ENCODE assay signal across 8 cellular contexts in genomic region chr3:77038468-77038927, GRCh38. TPM values are rescaled to one million over a fixed set of nuclear protein-coding genes. Genes with fewer than 3 reads are reported as not detected.
DNase-seq lines count a peak whose midpoint lies in the region; ATAC-seq and TF ChIP-seq lines count a peak whose summit lies in the region.

No MANE protein-coding gene starts in this region.

- no peaks in the 10 kb centered on the region for H3K4me1 Mint-ChIP-seq in stimulated activated effector memory CD8-positive, alpha-beta T cell treated with anti-CD3 and anti-CD28 coated beads, Interleukin-12 subunit alpha, Interleukin-12 subunit beta, amount 100 ng/mL, for 72 hours

- no peak overlapping the region for H2AFZ ChIP-seq in OCI-LY3 (ENCODE audit: low read depth, low read length)

- H3K4me3 ChIP-seq in OCI-LY3 (ENCODE audit: low read length) (no peak overlapping the region), kidney epithelial cell (ENCODE audit: low read depth, low read length) (peak overlapping the region; percentile 50), subcutaneous abdominal adipose tissue (ENCODE audit: low read depth in 1 of 5, low read length in 5 of 5) (peak overlapping the region in 4 of 5 donors; percentile 42 to 55 (median 54))

- no peaks in the 10 kb centered on the region for H3K79me2 ChIP-seq in OCI-LY3 (ENCODE audit: low read length)

- peaks cover 16% of the 10 kb centered on the region for H3K9me3 Mint-ChIP-seq in stimulated activated effector memory CD8-positive, alpha-beta T cell treated with anti-CD3 and anti-CD28 coated beads, Interleukin-12 subunit alpha, Interleukin-12 subunit beta, amount 100 ng/mL, for 72 hours

- TF ChIP-seq CTCF in OCI-LY3 (IDR thresholded peaks at IDR 0.05; ENCODE audit: low read depth, low read length) (peak; percentile 14; the same call in 1 of the 2 replicates), kidney epithelial cell (IDR thresholded peaks at IDR 0.05; ENCODE audit: insufficient read depth, low read length, poor library complexity, severe bottlenecking) (peak; percentile 67)

- peak; percentile 46 for DNase-seq in activated CD8-positive, alpha-beta memory T cell treated with anti-CD3 and anti-CD28 coated beads, Interleukin-2, amount 50 U/mL, for 48 hours
- DNase-seq in activated CD8-positive, alpha-beta memory T cell treated with anti-CD3 and anti-CD28 coated beads for 24 hours, result no peak
- DNase-seq in LHCN-M2 (ENCODE audit: low read depth), result peak; percentile 57
- peak; percentile 58 for DNase-seq in kidney epithelial cell (ENCODE audit: low read depth)
- no peak for DNase-seq in stimulated activated effector memory CD8-positive, alpha-beta T cell treated with anti-CD3 and anti-CD28 coated beads, Interleukin-12 subunit alpha, Interleukin-12 subunit beta, amount 100 ng/mL, for 72 hours (ENCODE audit: low spot score in 2 of 2)

- H3K27ac Mint-ChIP-seq in stimulated activated effector memory CD8-positive, alpha-beta T cell treated with anti-CD3 and anti-CD28 coated beads, Interleukin-12 subunit alpha, Interleukin-12 subunit beta, amount 100 ng/mL, for 72 hours, result no peak overlapping the region

- ATAC-seq in stimulated activated effector memory CD8-positive, alpha-beta T cell treated with anti-CD3 and anti-CD28 coated beads, Interleukin-12 subunit alpha, Interleukin-12 subunit beta, amount 100 ng/mL, for 72 hours, result no peak

- no peak overlapping the region for H3K4me3 Mint-ChIP-seq in stimulated activated effector memory CD8-positive, alpha-beta T cell treated with anti-CD3 and anti-CD28 coated beads, Interleukin-12 subunit alpha, Interleukin-12 subunit beta, amount 100 ng/mL, for 72 hours

- H3K9ac ChIP-seq in OCI-LY3 (ENCODE audit: low read length) (no peak overlapping the region), subcutaneous abdominal adipose tissue (ENCODE audit: low read length in 5 of 5) (peak overlapping the region in 1 of 5 donors; percentile 37)

- H3K36me3 ChIP-seq in OCI-LY3 (replicated peaks; ENCODE audit: low read depth, low read length) (no peaks in the 10 kb centered on the region), kidney epithelial cell (ENCODE audit: control insufficient read depth, insufficient read depth, low read length) (no peaks in the 10 kb centered on the region), subcutaneous abdominal adipose tissue (ENCODE audit: control insufficient read depth in 5 of 5, insufficient read depth in 5 of 5, low read length in 5 of 5) (no peaks in the 10 kb centered on the region)

- H3K9me3 ChIP-seq in OCI-LY3 (ENCODE audit: insufficient read depth, low read length), result no peaks in the 10 kb centered on the region
- no peaks in the 10 kb centered on the region for H3K9me3 ChIP-seq in subcutaneous abdominal adipose tissue (ENCODE audit: control insufficient read depth in 5 of 5, low read length in 5 of 5)

- no peaks in the 10 kb centered on the region for H3K36me3 Mint-ChIP-seq in stimulated activated effector memory CD8-positive, alpha-beta T cell treated with anti-CD3 and anti-CD28 coated beads, Interleukin-12 subunit alpha, Interleukin-12 subunit beta, amount 100 ng/mL, for 72 hours

- H4K20me1 ChIP-seq in OCI-LY3 (ENCODE audit: insufficient read depth, low read length), result no peaks in the 10 kb centered on the region

- H3K4me1 ChIP-seq in OCI-LY3 (ENCODE audit: low read length) (no peaks in the 10 kb centered on the region), subcutaneous abdominal adipose tissue (ENCODE audit: control insufficient read depth in 5 of 5, insufficient read depth in 5 of 5, low read length in 5 of 5) (peaks cover 0 to 20% (median 17%) of the 10 kb centered on the region in 5 donors)

- no peak overlapping the region for H3K4me2 ChIP-seq in OCI-LY3 (ENCODE audit: low read length)

- H3K27me3 ChIP-seq in OCI-LY3 (ENCODE audit: low read depth, low read length) (no peaks in the 10 kb centered on the region), kidney epithelial cell (ENCODE audit: control insufficient read depth, insufficient read depth, low read length) (peaks cover 5% of the 10 kb centered on the region), subcutaneous abdominal adipose tissue (ENCODE audit: control insufficient read depth in 5 of 5, insufficient read depth in 4 of 5, low read length in 5 of 5) (peaks cover 13 to 32% (median 19%) of the 10 kb centered on the region in 5 donors)

- H3K27ac ChIP-seq in OCI-LY3 (ENCODE audit: low read length), result no peak overlapping the region
- H3K27ac ChIP-seq in cingulate gyrus (ENCODE audit: low read depth, low read length), result peak overlapping the region; percentile 26
- H3K27ac ChIP-seq in subcutaneous abdominal adipose tissue (ENCODE audit: low read depth, low read length), result no peak overlapping the region

RNA-seq across cellular contexts. Expression of gene ROBO2, which starts 1.4 kb away (rescaled TPM):
- total RNA-seq in LHCN-M2 (2014; rRNA removed) (not detected in 2 replicates), kidney epithelial cell (1.4 and 3.9 TPM in 2 replicates)
- polyA plus RNA-seq in LHCN-M2 (2012), result not detected

Comparison
In these comparisons a context has a peak if more than half of its experiments do, and no peak if none do; other contexts are left out.
1. DNase-seq: peak in activated CD8-positive, alpha-beta memory T cell treated with anti-CD3 and anti-CD28 coated beads, Interleukin-2, amount 50 U/mL, for 48 hours (single experiment), LHCN-M2 (single experiment) and kidney epithelial cell (single experiment); none in activated CD8-positive, alpha-beta memory T cell treated with anti-CD3 and anti-CD28 coated beads for 24 hours (single experiment) and stimulated activated effector memory CD8-positive, alpha-beta T cell treated with anti-CD3 and anti-CD28 coated beads, Interleukin-12 subunit alpha, Interleukin-12 subunit beta, amount 100 ng/mL, for 72 hours (0 of 2).